25 cellular contexts compared by ENCODE assay signal in genomic region chr2:65541773-65542172, GRCh38.
"Had no signal": no experiment of that assay in that cellular context is flagged by ENCODE, and none has a peak within 500 bp of the region (broad histone marks: within the 10 kb centered on the region; RNA-seq: fewer than 3 reads in every experiment).

No MANE protein-coding gene starts in this region.

- FAIRE-seq: endothelial cell of umbilical vein had no signal

- H3K36me3 ChIP-seq: colonic mucosa, esophagus muscularis mucosa, esophagus squamous epithelium, gastrocnemius medialis, gastroesophageal sphincter, heart left ventricle, heart right ventricle had no signal

- ATAC-seq: effector memory CD8-positive, alpha-beta T cell; esophagus mucosa; foreskin keratinocyte; gastrocnemius medialis; gastroesophageal sphincter; heart left ventricle; heart right ventricle had no signal

- H3K4me1 ChIP-seq: colonic mucosa had no signal

- H3K4me3 ChIP-seq: colonic mucosa, coronary artery, dorsolateral prefrontal cortex, esophagus muscularis mucosa, esophagus squamous epithelium, gastrocnemius medialis, gastroesophageal sphincter, heart left ventricle, heart right ventricle had no signal

- DNase-seq: colonic mucosa; cortex of kidney; dermis blood vessel endothelial cell; dorsolateral prefrontal cortex; effector CD4-positive, alpha-beta T cell; effector CD8-positive, alpha-beta T cell; effector memory CD4-positive, alpha-beta T cell; effector memory CD8-positive, alpha-beta T cell; endodermal cell; erythroblast; esophagus squamous epithelium; foreskin fibroblast; foreskin keratinocyte; foreskin melanocyte; gastrocnemius medialis; glutamatergic neuron; head of caudate nucleus; heart left ventricle; heart right ventricle had no signal

- H3K9me3 ChIP-seq: colonic mucosa, esophagus muscularis mucosa, esophagus squamous epithelium, gastrocnemius medialis, gastroesophageal sphincter, heart left ventricle, heart right ventricle had no signal

- H3K27me3 ChIP-seq: colonic mucosa, dorsolateral prefrontal cortex, esophagus muscularis mucosa, esophagus squamous epithelium, foreskin keratinocyte, gastrocnemius medialis, gastroesophageal sphincter, heart left ventricle, heart right ventricle had no signal

- H3K27ac ChIP-seq: colonic mucosa, coronary artery, dorsolateral prefrontal cortex, epithelial cell of prostate, esophagus muscularis mucosa, esophagus squamous epithelium, foreskin keratinocyte, gastrocnemius medialis, gastroesophageal sphincter, heart left ventricle, heart right ventricle had no signal
